In genomic region chr7:149071641-149072437, GRCh38 we compare ENCODE assay signal across 8 cellular contexts. TPM values are rescaled to one million over a fixed set of nuclear protein-coding genes. Genes with fewer than 3 reads are reported as not detected.
DNase-seq lines count a peak whose midpoint lies in the region; ATAC-seq, FAIRE-seq and TF ChIP-seq lines count a peak whose summit lies in the region.

No MANE protein-coding gene starts in this region.

- POLR2A ChIA-PET in A549 (lab: Yijun Ruan, JAX): interaction anchor here (0.9 kb wide), 1 partner anchor 66 kb away, joined by 4 read pairs; no protein-coding TSS in a partner anchor
- POLR2A ChIA-PET in PC-9 (lab: Charles Lee; ENCODE audit: unreplicated experiment): no interaction called here

- H3K27me3 Mint-ChIP-seq in mesothelial cell of epicardium (ENCODE audit: low read depth): no peaks in the 10 kb centered on the region

- intact Hi-C loops in aorta (cut with DNase I) (no loop called here), PC-9 (cut with micrococcal nuclease; ENCODE audit: unreplicated experiment) (no loop called here)

- no peaks in the 10 kb centered on the region for H3K79me2 ChIP-seq in PC-9 (ENCODE audit: low read depth)

- TF ChIP-seq CTCF in A549 (IDR thresholded peaks at IDR 0.05) (peak; percentile 41), mesothelial cell of epicardium (IDR thresholded peaks at IDR 0.05; ENCODE audit: unreplicated experiment) (peak; percentile 50), PC-9 (conservative IDR thresholded peaks at IDR 0.05) (no peak)

- H3K27ac Mint-ChIP-seq in mesothelial cell of epicardium: no peak overlapping the region

- H3K4me2 ChIP-seq in A549 (no peak overlapping the region), PC-9 (no peak overlapping the region)

- H3K9me3 ChIP-seq in A549: no peaks in the 10 kb centered on the region
- no peaks in the 10 kb centered on the region for H3K9me3 ChIP-seq in aorta (ENCODE audit: control insufficient read depth, low read length)
- no peaks in the 10 kb centered on the region for H3K9me3 ChIP-seq in PC-9 (ENCODE audit: insufficient read depth, low read depth)

- H3K4me1 ChIP-seq in A549 (no peaks in the 10 kb centered on the region), aorta (ENCODE audit: control insufficient read depth in 1 of 2, insufficient read depth in 2 of 2, low read length in 2 of 2) (no peaks in the 10 kb centered on the region), PC-9 (replicated peaks; ENCODE audit: insufficient read depth) (no peaks in the 10 kb centered on the region)

- H2AFZ ChIP-seq in PC-9: no peak overlapping the region

- no peak for FAIRE-seq in A549 (lab: Jason Lieb, UNC)

- peaks cover 23% of the 10 kb centered on the region for H3K36me3 Mint-ChIP-seq in mesothelial cell of epicardium

- no peaks in the 10 kb centered on the region for H3K27me3 ChIP-seq in aorta (ENCODE audit: control insufficient read depth in 1 of 2, insufficient read depth in 2 of 2, low read length in 1 of 2)
- no peaks in the 10 kb centered on the region for H3K27me3 ChIP-seq in PC-9 (ENCODE audit: insufficient read depth, low read depth)

- 82% methylated on average over 39 of the region's 46 CpGs for WGBS in A549 (ENCODE audit: missing lambda C conversion rate)
- WGBS in aorta, 2 donors: 72 to 76% methylated on average over 44 to 46 of the region's 46 CpGs

- no peak overlapping the region for H3K4me3 ChIP-seq in A549
- H3K4me3 ChIP-seq in aorta (ENCODE audit: low read length in 2 of 2): no peak overlapping the region
- no peak overlapping the region for H3K4me3 ChIP-seq in PC-9

- no TSS peak for BruUV-seq in PC-9 (replicated peaks; lab: Mats Ljungman, UMichigan)

- no peak for TF ChIP-seq POLR2A in A549 (IDR thresholded peaks at IDR 0.05; ENCODE audit: low read length)

- peaks cover 14% of the 10 kb centered on the region; the same call in 1 of the 2 replicates for H3F3A ChIP-seq in PC-9 (ENCODE audit: insufficient read depth, low read depth)

- H3K9me3 Mint-ChIP-seq in mesothelial cell of epicardium: no peaks in the 10 kb centered on the region

- DNase-seq in A549 (ENCODE audit: low read depth in 1 of 2, low spot score in 1 of 2) (peak; percentile 31 to 79), mesothelial cell of epicardium (ENCODE audit: low spot score in 2 of 2, unreplicated experiment in 2 of 2) (no peak), aorta (peak; percentile 53 to 73), NCI-H2196 treated with DMSO at 0.1 percent for 48 hours (lab: John Stamatoyannopoulos, UW; ENCODE audit: unreplicated experiment) (no peak), PC-9 (no peak), hepatic stellate cell (ENCODE audit: low spot score) (no peak)
- peak; percentile 4 for DNase-seq in activated naive CD8-positive, alpha-beta T cell treated with anti-CD3 and anti-CD28 coated beads, Interleukin-2, amount 50 U/mL, for 16 hours (ENCODE audit: low read depth, low spot score)

- peaks cover 2% of the 10 kb centered on the region in 2 donors for H3K36me3 ChIP-seq in aorta (ENCODE audit: control insufficient read depth in 1 of 2, insufficient read depth in 2 of 2, low read length in 1 of 2)
- peaks cover 11% of the 10 kb centered on the region; the same call in 1 of the 2 replicates for H3K36me3 ChIP-seq in PC-9 (ENCODE audit: low read depth)

- H3K4me3 Mint-ChIP-seq in mesothelial cell of epicardium: no peak overlapping the region

- no peaks in the 10 kb centered on the region for H3K9me2 ChIP-seq in PC-9 (ENCODE audit: insufficient read depth)

- no peak for TF ChIP-seq EP300 in A549 (IDR thresholded peaks at IDR 0.05)

- H3K27ac ChIP-seq in A549 (no peak overlapping the region), aorta (ENCODE audit: low read depth in 1 of 2, low read length in 2 of 2) (no peak overlapping the region), PC-9 (no peak overlapping the region)

- CTCF ChIA-PET in A549 (lab: Yijun Ruan, JAX): interaction anchor here (0.7 to 2.5 kb wide), 9 partner anchors 9 to 84 kb away, joined by 3 to 10 read pairs (median 4); partner anchors contain the start of genes ZNF398 and ZNF786
- CTCF ChIA-PET in PC-9 (lab: Charles Lee): no interaction called here

- H3K4me1 Mint-ChIP-seq in mesothelial cell of epicardium: no peaks in the 10 kb centered on the region

- peak; percentile 35 to 39; a peak in 3 of 5 replicates for TF ChIP-seq RAD21 in A549 (conservative IDR thresholded peaks at IDR 0.05 in 1 of 2, IDR thresholded peaks at IDR 0.05 in 1 of 2)

- no peaks in the 10 kb centered on the region for H4K20me1 ChIP-seq in PC-9 (ENCODE audit: insufficient read depth)

- ATAC-seq in A549 (peak; percentile 81 to 94), aorta (ENCODE audit: low FRiP score) (peak; percentile 50)

TF ChIP-seq in A549, 52 proteins besides CTCF, POLR2A, EP300 and RAD21:
- TF ChIP-seq SREBF2 (IDR thresholded peaks at IDR 0.05): no peak
- TF ChIP-seq KDM5A (IDR thresholded peaks at IDR 0.05): no peak
- peak; percentile 30; the same call in 2 of the 3 replicates for TF ChIP-seq SMC3 (IDR thresholded peaks at IDR 0.05)
- no peak for TF ChIP-seq GATA3 (IDR thresholded peaks at IDR 0.05; ENCODE audit: borderline replicate concordance)
- TF ChIP-seq HOXB5 (CRISPR knock-in tag; IDR thresholded peaks at IDR 0.05): no peak
- no peak for TF ChIP-seq TP53 (CRISPR knock-in tag; IDR thresholded peaks at IDR 0.05)

TF ChIP-seq in PFSK-1, 5 proteins besides CTCF, POLR2A, EP300 and RAD21:
- TF ChIP-seq FOXP2 (optimal IDR thresholded peaks at IDR 0.05; ENCODE audit: borderline replicate concordance, extremely low read depth, extremely low read length, insufficient read depth): peak; percentile 42
- no peak for TF ChIP-seq POLR2AphosphoS5 (IDR thresholded peaks at IDR 0.05; ENCODE audit: low read depth, low read length)

RNA-seq across cellular contexts. Expression of gene ZNF786, which starts 18.7 kb away (rescaled TPM):
- polyA plus RNA-seq in A549 (2011; rRNA removed) (4.6 and 4.7 TPM in 2 replicates), A549 (2017; fragmentation: RNase III; extraction: RNeasy Plus Mini Kit Qiagen cat#74134 plus additional on column Dnase treatment) (4.6 to 5.0 TPM (median 4.9 TPM) in 3 replicates), aorta (1 to 10 TPM in 1 of 2 donors, under 1 TPM in 1; 0.63 to 3.4 TPM)
- 4.3 and 5.1 TPM in 2 replicates for polyA plus RNA-seq in A549 (2012; cell fraction: cytosol; rRNA removed)
- 5.1 and 8.4 TPM in 2 replicates for polyA plus RNA-seq in A549 (2012; cell fraction: nucleus; rRNA removed)
- 9.4 and 10.0 TPM in 2 replicates for polyA minus RNA-seq in A549 (2011; rRNA and poly(A)+ RNA removed)
- polyA plus RNA-seq in PFSK-1 (2012; ENCODE audit: insufficient read length, low read depth): 6.3 TPM
- total RNA-seq in mesothelial cell of epicardium (10.9 to 12.1 TPM (median 11.0 TPM) in 3 replicates), aorta (1 to 10 TPM; 4.3 to 6.4 TPM), PC-9 (2021) (7.0 and 8.4 TPM in 2 replicates)

RNA-seq across cellular contexts. Expression of gene PDIA4, which starts 43.5 kb away (rescaled TPM):
- 186 and 214 TPM in 2 replicates for polyA plus RNA-seq in A549 (2011; rRNA removed)
- polyA plus RNA-seq in A549 (2012; cell fraction: cytosol; rRNA removed): 122 and 129 TPM in 2 replicates
- 181 and 186 TPM in 2 replicates for polyA plus RNA-seq in A549 (2012; cell fraction: nucleus; rRNA removed)
- polyA plus RNA-seq in A549 (2017; fragmentation: RNase III; extraction: RNeasy Plus Mini Kit Qiagen cat#74134 plus additional on column Dnase treatment): 161 to 175 TPM (median 174 TPM) in 3 replicates
- polyA minus RNA-seq in A549 (2011; rRNA and poly(A)+ RNA removed): 131 and 157 TPM in 2 replicates
- 107 TPM for polyA plus RNA-seq in PFSK-1 (2012; ENCODE audit: insufficient read length, low read depth)
- total RNA-seq in mesothelial cell of epicardium: 164 to 169 TPM (median 164 TPM) in 3 replicates
- 10 to 100 TPM; 80.0 to 86.0 TPM for total RNA-seq in aorta
- polyA plus RNA-seq in aorta: 10 to 100 TPM; 24.4 to 47.7 TPM
- 200 and 221 TPM in 2 replicates for total RNA-seq in PC-9 (2021)

RNA-seq across cellular contexts. Expression of gene ZNF425, which starts 54.3 kb away (rescaled TPM):
- polyA plus RNA-seq in A549 (2011; rRNA removed) (0.80 and 1.0 TPM in 2 replicates), A549 (2017; fragmentation: RNase III; extraction: RNeasy Plus Mini Kit Qiagen cat#74134 plus additional on column Dnase treatment) (1.6 to 2.2 TPM (median 1.6 TPM) in 3 replicates), aorta (1 to 10 TPM; 1.9 to 2.1 TPM)
- polyA plus RNA-seq in A549 (2012; cell fraction: cytosol; rRNA removed): 0.24 and 0.32 TPM in 2 replicates
- 0.23 and 0.24 TPM in 2 replicates for polyA plus RNA-seq in A549 (2012; cell fraction: nucleus; rRNA removed)
- 1.2 and 1.4 TPM in 2 replicates for polyA minus RNA-seq in A549 (2011; rRNA and poly(A)+ RNA removed)
- 2.0 TPM for polyA plus RNA-seq in PFSK-1 (2012; ENCODE audit: insufficient read length, low read depth)
- total RNA-seq in mesothelial cell of epicardium (7.0 to 7.3 TPM (median 7.2 TPM) in 3 replicates), aorta (1 to 10 TPM; 1.0 to 1.3 TPM), PC-9 (2021) (5.2 and 5.9 TPM in 2 replicates)

Comparison
In these comparisons a context has a peak if more than half of its experiments do, and no peak if none do; other contexts are left out.
1. DNase-seq: peak in A549 (2 of 2), activated naive CD8-positive, alpha-beta T cell treated with anti-CD3 and anti-CD28 coated beads, Interleukin-2, amount 50 U/mL, for 16 hours (single experiment) and aorta (2 of 2); none in mesothelial cell of epicardium (0 of 2), NCI-H2196 treated with DMSO at 0.1 percent for 48 hours (single experiment), PC-9 (0 of 2) and hepatic stellate cell (single experiment).